1 cellular context compared by ENCODE assay signal in the genomic region with DNA sequence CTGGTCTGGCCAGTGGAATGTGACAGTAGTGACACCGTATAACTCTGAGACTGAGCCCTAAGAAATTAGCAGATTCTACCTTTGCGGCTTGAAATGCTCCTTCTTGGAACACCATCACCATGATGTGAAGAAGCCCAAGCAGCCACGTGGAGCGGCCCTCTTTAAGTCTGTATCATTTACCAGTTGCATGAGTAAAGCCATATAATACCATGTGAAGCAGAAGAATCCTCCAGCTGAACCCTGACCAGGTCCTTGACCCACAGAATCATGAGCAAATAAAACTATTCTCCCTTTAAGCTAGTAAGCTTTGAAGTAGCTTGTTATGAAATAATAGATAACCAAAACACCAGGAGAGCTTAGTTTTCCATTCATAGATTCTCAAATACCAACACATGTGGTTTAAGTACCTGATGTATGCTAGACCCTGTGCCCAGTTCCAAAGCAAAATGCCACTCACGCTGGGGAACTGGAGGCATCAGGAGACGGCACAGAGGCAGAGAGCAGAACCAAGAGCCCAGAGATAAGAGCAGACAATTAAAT.
TF ChIP-seq lines count a peak whose summit lies in the region.

No MANE protein-coding gene starts in this region.

TF ChIP-seq in HepG2, 621 proteins besides CTCF, POLR2A, EP300 and RAD21 (continued from another document and continues in another):
- TF ChIP-seq, protein P1, sequence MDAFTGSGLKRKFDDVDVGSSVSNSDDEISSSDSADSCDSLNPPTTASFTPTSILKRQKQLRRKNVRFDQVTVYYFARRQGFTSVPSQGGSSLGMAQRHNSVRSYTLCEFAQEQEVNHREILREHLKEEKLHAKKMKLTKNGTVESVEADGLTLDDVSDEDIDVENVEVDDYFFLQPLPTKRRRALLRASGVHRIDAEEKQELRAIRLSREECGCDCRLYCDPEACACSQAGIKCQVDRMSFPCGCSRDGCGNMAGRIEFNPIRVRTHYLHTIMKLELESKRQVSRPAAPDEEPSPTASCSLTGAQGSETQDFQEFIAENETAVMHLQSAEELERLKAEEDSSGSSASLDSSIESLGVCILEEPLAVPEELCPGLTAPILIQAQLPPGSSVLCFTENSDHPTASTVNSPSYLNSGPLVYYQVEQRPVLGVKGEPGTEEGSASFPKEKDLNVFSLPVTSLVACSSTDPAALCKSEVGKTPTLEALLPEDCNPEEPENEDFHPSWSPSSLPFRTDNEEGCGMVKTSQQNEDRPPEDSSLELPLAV (CRISPR knock-in tag; conservative IDR thresholded peaks at IDR 0.05; ENCODE audit: low read depth): no peak
- TF ChIP-seq ZNF264 (CRISPR knock-in tag; IDR thresholded peaks at IDR 0.05) (peak; percentile 82), FOSL2 (CRISPR knock-in tag; IDR thresholded peaks at IDR 0.05) (peak; percentile 61), ZNF792 (CRISPR knock-in tag; IDR thresholded peaks at IDR 0.05) (peak; percentile 62; the same call in 1 of the 2 replicates), PPARG (CRISPR knock-in tag; conservative IDR thresholded peaks at IDR 0.05) (peak; percentile 87), RFX1 (IDR thresholded peaks at IDR 0.05) (no peak), ZNF282 (IDR thresholded peaks at IDR 0.05; ENCODE audit: partially characterized antibody) (no peak), HDAC2 (CRISPR knock-in tag; IDR thresholded peaks at IDR 0.05) (peak; percentile 95), ZFP36L1 (CRISPR knock-in tag; IDR thresholded peaks at IDR 0.05) (peak; percentile 84; the same call in 1 of the 2 replicates), ARNTL (CRISPR knock-in tag; IDR thresholded peaks at IDR 0.05) (peak; percentile 94), NR2C2 (CRISPR knock-in tag; IDR thresholded peaks at IDR 0.05; ENCODE audit: borderline replicate concordance) (peak; percentile 59; the same call in 1 of the 2 replicates), ERF (CRISPR knock-in tag; IDR thresholded peaks at IDR 0.05) (peak; percentile 76)
- TF ChIP-seq, protein P2, sequence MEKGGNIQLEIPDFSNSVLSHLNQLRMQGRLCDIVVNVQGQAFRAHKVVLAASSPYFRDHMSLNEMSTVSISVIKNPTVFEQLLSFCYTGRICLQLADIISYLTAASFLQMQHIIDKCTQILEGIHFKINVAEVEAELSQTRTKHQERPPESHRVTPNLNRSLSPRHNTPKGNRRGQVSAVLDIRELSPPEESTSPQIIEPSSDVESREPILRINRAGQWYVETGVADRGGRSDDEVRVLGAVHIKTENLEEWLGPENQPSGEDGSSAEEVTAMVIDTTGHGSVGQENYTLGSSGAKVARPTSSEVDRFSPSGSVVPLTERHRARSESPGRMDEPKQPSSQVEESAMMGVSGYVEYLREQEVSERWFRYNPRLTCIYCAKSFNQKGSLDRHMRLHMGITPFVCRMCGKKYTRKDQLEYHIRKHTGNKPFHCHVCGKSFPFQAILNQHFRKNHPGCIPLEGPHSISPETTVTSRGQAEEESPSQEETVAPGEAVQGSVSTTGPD (CRISPR knock-in tag; IDR thresholded peaks at IDR 0.05): peak; percentile 81
- TF ChIP-seq, protein P3, sequence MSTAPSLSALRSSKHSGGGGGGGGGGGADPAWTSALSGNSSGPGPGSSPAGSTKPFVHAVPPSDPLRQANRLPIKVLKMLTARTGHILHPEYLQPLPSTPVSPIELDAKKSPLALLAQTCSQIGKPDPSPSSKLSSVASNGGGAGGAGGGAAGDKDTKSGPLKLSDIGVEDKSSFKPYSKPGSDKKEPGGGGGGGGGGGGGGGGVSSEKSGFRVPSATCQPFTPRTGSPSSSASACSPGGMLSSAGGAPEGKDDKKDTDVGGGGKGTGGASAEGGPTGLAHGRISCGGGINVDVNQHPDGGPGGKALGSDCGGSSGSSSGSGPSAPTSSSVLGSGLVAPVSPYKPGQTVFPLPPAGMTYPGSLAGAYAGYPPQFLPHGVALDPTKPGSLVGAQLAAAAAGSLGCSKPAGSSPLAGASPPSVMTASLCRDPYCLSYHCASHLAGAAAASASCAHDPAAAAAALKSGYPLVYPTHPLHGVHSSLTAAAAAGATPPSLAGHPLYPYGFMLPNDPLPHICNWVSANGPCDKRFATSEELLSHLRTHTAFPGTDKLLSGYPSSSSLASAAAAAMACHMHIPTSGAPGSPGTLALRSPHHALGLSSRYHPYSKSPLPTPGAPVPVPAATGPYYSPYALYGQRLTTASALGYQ (CRISPR knock-in tag; IDR thresholded peaks at IDR 0.05): peak; percentile 96
- TF ChIP-seq, protein P4, sequence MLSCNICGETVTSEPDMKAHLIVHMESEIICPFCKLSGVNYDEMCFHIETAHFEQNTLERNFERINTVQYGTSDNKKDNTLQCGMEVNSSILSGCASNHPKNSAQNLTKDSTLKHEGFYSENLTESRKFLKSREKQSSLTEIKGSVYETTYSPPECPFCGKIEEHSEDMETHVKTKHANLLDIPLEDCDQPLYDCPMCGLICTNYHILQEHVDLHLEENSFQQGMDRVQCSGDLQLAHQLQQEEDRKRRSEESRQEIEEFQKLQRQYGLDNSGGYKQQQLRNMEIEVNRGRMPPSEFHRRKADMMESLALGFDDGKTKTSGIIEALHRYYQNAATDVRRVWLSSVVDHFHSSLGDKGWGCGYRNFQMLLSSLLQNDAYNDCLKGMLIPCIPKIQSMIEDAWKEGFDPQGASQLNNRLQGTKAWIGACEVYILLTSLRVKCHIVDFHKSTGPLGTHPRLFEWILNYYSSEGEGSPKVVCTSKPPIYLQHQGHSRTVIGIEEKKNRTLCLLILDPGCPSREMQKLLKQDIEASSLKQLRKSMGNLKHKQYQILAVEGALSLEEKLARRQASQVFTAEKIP (CRISPR knock-in tag; IDR thresholded peaks at IDR 0.05; ENCODE audit: borderline replicate concordance): no peak
- TF ChIP-seq, protein P5, sequence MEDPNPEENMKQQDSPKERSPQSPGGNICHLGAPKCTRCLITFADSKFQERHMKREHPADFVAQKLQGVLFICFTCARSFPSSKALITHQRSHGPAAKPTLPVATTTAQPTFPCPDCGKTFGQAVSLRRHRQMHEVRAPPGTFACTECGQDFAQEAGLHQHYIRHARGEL (CRISPR knock-in tag; IDR thresholded peaks at IDR 0.05): no peak
- TF ChIP-seq, protein P6, sequence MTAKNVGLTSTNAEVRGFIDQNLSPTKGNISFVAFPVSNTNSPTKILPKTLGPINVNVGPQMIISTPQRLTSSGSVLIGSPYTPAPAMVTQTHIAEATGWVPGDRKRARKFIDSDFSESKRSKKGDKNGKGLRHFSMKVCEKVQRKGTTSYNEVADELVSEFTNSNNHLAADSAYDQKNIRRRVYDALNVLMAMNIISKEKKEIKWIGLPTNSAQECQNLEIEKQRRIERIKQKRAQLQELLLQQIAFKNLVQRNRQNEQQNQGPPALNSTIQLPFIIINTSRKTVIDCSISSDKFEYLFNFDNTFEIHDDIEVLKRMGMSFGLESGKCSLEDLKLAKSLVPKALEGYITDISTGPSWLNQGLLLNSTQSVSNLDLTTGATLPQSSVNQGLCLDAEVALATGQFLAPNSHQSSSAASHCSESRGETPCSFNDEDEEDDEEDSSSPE (CRISPR knock-in tag; IDR thresholded peaks at IDR 0.05): 0 out of 2 replicates have a peak, but pooled peaks have one; percentile 30
- TF ChIP-seq, protein P7, sequence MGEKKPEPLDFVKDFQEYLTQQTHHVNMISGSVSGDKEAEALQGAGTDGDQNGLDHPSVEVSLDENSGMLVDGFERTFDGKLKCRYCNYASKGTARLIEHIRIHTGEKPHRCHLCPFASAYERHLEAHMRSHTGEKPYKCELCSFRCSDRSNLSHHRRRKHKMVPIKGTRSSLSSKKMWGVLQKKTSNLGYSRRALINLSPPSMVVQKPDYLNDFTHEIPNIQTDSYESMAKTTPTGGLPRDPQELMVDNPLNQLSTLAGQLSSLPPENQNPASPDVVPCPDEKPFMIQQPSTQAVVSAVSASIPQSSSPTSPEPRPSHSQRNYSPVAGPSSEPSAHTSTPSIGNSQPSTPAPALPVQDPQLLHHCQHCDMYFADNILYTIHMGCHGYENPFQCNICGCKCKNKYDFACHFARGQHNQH (CRISPR knock-in tag; IDR thresholded peaks at IDR 0.05): peak; percentile 36; the same call in 1 of the 2 replicates
- TF ChIP-seq, protein P8, sequence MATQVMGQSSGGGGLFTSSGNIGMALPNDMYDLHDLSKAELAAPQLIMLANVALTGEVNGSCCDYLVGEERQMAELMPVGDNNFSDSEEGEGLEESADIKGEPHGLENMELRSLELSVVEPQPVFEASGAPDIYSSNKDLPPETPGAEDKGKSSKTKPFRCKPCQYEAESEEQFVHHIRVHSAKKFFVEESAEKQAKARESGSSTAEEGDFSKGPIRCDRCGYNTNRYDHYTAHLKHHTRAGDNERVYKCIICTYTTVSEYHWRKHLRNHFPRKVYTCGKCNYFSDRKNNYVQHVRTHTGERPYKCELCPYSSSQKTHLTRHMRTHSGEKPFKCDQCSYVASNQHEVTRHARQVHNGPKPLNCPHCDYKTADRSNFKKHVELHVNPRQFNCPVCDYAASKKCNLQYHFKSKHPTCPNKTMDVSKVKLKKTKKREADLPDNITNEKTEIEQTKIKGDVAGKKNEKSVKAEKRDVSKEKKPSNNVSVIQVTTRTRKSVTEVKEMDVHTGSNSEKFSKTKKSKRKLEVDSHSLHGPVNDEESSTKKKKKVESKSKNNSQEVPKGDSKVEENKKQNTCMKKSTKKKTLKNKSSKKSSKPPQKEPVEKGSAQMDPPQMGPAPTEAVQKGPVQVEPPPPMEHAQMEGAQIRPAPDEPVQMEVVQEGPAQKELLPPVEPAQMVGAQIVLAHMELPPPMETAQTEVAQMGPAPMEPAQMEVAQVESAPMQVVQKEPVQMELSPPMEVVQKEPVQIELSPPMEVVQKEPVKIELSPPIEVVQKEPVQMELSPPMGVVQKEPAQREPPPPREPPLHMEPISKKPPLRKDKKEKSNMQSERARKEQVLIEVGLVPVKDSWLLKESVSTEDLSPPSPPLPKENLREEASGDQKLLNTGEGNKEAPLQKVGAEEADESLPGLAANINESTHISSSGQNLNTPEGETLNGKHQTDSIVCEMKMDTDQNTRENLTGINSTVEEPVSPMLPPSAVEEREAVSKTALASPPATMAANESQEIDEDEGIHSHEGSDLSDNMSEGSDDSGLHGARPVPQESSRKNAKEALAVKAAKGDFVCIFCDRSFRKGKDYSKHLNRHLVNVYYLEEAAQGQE (IDR thresholded peaks at IDR 0.05; ENCODE audit: borderline replicate concordance in 1 of 2, low read depth in 1 of 2, low read length in 2 of 2): peak in 1 of 2 experiments; percentile 60; a peak in 1 of 4 replicates
- TF ChIP-seq, protein P9, sequence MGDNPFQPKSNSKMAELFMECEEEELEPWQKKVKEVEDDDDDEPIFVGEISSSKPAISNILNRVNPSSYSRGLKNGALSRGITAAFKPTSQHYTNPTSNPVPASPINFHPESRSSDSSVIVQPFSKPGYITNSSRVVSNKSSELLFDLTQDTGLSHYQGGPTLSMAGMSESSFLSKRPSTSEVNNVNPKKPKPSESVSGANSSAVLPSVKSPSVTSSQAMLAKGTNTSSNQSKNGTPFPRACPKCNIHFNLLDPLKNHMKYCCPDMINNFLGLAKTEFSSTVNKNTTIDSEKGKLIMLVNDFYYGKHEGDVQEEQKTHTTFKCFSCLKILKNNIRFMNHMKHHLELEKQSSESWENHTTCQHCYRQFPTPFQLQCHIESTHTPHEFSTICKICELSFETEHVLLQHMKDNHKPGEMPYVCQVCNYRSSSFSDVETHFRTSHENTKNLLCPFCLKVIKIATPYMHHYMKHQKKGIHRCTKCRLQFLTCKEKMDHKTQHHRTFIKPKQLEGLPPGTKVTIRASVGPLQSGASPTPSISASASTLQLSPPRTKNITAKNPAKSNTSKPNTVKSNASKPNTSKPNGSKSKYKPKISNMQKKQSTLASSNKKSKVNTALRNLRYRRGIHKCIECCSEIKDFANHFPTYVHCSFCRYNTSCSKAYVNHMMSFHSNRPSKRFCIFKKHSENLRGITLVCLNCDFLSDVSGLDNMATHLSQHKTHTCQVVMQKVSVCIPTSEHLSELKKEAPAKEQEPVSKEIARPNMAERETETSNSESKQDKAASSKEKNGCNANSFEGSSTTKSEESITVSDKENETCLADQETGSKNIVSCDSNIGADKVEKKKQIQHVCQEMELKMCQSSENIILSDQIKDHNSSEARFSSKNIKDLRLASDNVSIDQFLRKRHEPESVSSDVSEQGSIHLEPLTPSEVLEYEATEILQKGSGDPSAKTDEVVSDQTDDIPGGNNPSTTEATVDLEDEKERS (CRISPR knock-in tag; IDR thresholded peaks at IDR 0.05): peak; percentile 55; the same call in 1 of the 2 replicates
- TF ChIP-seq, protein P10, sequence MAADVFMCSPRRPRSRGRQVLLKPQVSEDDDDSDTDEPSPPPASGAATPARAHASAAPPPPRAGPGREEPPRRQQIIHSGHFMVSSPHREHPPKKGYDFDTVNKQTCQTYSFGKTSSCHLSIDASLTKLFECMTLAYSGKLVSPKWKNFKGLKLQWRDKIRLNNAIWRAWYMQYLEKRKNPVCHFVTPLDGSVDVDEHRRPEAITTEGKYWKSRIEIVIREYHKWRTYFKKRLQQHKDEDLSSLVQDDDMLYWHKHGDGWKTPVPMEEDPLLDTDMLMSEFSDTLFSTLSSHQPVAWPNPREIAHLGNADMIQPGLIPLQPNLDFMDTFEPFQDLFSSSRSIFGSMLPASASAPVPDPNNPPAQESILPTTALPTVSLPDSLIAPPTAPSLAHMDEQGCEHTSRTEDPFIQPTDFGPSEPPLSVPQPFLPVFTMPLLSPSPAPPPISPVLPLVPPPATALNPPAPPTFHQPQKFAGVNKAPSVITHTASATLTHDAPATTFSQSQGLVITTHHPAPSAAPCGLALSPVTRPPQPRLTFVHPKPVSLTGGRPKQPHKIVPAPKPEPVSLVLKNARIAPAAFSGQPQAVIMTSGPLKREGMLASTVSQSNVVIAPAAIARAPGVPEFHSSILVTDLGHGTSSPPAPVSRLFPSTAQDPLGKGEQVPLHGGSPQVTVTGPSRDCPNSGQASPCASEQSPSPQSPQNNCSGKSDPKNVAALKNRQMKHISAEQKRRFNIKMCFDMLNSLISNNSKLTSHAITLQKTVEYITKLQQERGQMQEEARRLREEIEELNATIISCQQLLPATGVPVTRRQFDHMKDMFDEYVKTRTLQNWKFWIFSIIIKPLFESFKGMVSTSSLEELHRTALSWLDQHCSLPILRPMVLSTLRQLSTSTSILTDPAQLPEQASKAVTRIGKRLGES (CRISPR knock-in tag; IDR thresholded peaks at IDR 0.05; ENCODE audit: borderline replicate concordance): peak; percentile 79; the same call in 1 of the 2 replicates
- TF ChIP-seq, protein P11, sequence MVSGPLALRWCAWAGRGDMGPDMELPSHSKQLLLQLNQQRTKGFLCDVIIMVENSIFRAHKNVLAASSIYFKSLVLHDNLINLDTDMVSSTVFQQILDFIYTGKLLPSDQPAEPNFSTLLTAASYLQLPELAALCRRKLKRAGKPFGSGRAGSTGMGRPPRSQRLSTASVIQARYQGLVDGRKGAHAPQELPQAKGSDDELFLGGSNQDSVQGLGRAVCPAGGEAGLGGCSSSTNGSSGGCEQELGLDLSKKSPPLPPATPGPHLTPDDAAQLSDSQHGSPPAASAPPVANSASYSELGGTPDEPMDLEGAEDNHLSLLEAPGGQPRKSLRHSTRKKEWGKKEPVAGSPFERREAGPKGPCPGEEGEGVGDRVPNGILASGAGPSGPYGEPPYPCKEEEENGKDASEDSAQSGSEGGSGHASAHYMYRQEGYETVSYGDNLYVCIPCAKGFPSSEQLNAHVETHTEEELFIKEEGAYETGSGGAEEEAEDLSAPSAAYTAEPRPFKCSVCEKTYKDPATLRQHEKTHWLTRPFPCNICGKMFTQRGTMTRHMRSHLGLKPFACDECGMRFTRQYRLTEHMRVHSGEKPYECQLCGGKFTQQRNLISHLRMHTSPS (CRISPR knock-in tag; IDR thresholded peaks at IDR 0.05; ENCODE audit: low read depth): peak; percentile 92
- TF ChIP-seq, protein P12, sequence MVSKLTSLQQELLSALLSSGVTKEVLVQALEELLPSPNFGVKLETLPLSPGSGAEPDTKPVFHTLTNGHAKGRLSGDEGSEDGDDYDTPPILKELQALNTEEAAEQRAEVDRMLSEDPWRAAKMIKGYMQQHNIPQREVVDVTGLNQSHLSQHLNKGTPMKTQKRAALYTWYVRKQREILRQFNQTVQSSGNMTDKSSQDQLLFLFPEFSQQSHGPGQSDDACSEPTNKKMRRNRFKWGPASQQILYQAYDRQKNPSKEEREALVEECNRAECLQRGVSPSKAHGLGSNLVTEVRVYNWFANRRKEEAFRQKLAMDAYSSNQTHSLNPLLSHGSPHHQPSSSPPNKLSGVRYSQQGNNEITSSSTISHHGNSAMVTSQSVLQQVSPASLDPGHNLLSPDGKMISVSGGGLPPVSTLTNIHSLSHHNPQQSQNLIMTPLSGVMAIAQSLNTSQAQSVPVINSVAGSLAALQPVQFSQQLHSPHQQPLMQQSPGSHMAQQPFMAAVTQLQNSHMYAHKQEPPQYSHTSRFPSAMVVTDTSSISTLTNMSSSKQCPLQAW (CRISPR knock-in tag; IDR thresholded peaks at IDR 0.05): 0 out of 2 replicates have a peak, but pooled peaks have one; percentile 26
